In genomic region chr4:82823062-82823461, GRCh38 we compare ENCODE assay signal across 24 cellular contexts. TPM values are rescaled to one million over a fixed set of nuclear protein-coding genes. Genes with fewer than 3 reads are reported as not detected.
DNase-seq lines count a peak whose midpoint lies in the region; ATAC-seq and TF ChIP-seq lines count a peak whose summit lies in the region.
"Had no signal": no experiment of that assay in that cellular context is flagged by ENCODE, and none has a peak within 500 bp of the region (broad histone marks: within the 10 kb centered on the region; RNA-seq: fewer than 3 reads in every experiment).

No MANE protein-coding gene starts in this region.

- H2AK9ac ChIP-seq in IMR-90 (replicated peaks; ENCODE audit: low read depth, low read length, poor library complexity): no peak overlapping the region

- POLR2A ChIA-PET in IMR-90 (lab: Charles Lee; ENCODE audit: unreplicated experiment): no interaction called here

- H3K79me2 ChIP-seq in Karpas-422 (ENCODE audit: low read length): no peaks in the 10 kb centered on the region

- H3K27ac ChIP-seq in IMR-90 (ENCODE audit: insufficient read depth, low read length) (no peak overlapping the region), Karpas-422 (ENCODE audit: low read length) (no peak overlapping the region)
- H3K27ac ChIP-seq: ascending aorta, gastroesophageal sphincter, left ventricle myocardium inferior, uterus, VCaP had no signal

- dilution Hi-C loops in IMR-90 (cut with HindIII; ENCODE audit: low sequenced_read_pairs, unreplicated experiment): no loop called here

- H3K36me3 ChIP-seq in IMR-90 (ENCODE audit: control insufficient read depth, insufficient read depth, low read length) (peaks cover 71% of the 10 kb centered on the region), Karpas-422 (ENCODE audit: insufficient read depth, low read length) (no peaks in the 10 kb centered on the region; the same call in 1 of the 2 replicates)
- H3K36me3 ChIP-seq: uterus had no signal

- no peak for TF ChIP-seq RAD21 in IMR-90 (IDR thresholded peaks at IDR 0.05; ENCODE audit: low read length)

- no peak overlapping the region for H4K8ac ChIP-seq in IMR-90 (ENCODE audit: low read depth in 2 of 2, low read length in 2 of 2)

- no peak overlapping the region for H4K5ac ChIP-seq in IMR-90 (ENCODE audit: low read depth, low read length)

- no peak overlapping the region for H3K23ac ChIP-seq in IMR-90 (ENCODE audit: low read depth, low read length)

- intact Hi-C loops in IMR-90 (cut with micrococcal nuclease): no loop called here

- H4K20me1 ChIP-seq in IMR-90 (ENCODE audit: insufficient read depth, low read length) (peaks cover 9% of the 10 kb centered on the region; the same call in 1 of the 2 replicates), Karpas-422 (ENCODE audit: insufficient read depth, low read depth, low read length) (no peaks in the 10 kb centered on the region)

- H3K9ac ChIP-seq in IMR-90 (ENCODE audit: low read depth, low read length) (no peak overlapping the region), Karpas-422 (ENCODE audit: low read length) (no peak overlapping the region)

- peak; percentile 76 for ATAC-seq in IMR-90 (ENCODE audit: low read depth)
- no peak for ATAC-seq in HG03378 (IDR thresholded peaks at IDR 0.05; ENCODE audit: unreplicated experiment)
- no peak for ATAC-seq in GM19035 (IDR thresholded peaks at IDR 0.05; ENCODE audit: unreplicated experiment)
- ATAC-seq: gastroesophageal sphincter; naive thymus-derived CD4-positive, alpha-beta T cell; stimulated activated naive B cell treated with anti-CD40 and anti-IgM and Interleukin-4, amounts not matched to agents 10 μg/mL and 1 μg/mL and 100 μg/mL, for 72 hours had no signal

- TF ChIP-seq CTCF in IMR-90 (conservative IDR thresholded peaks at IDR 0.05; ENCODE audit: low read depth, low read length): no peak
- TF ChIP-seq CTCF in astrocyte of the spinal cord (IDR thresholded peaks at IDR 0.05; ENCODE audit: low read depth, low read length): no peak

- TF ChIP-seq POLR2A in IMR-90 (IDR thresholded peaks at IDR 0.05; ENCODE audit: low read depth, low read length): no peak

- no peak overlapping the region for H3K4ac ChIP-seq in IMR-90 (ENCODE audit: low read depth, low read length)

- in situ Hi-C loops in IMR-90 (cut with MboI; ENCODE audit: low sequenced_read_pairs): loop anchor here (10.0 kb wide), 1 partner anchor 358 kb away; no protein-coding TSS in a partner anchor
- in situ Hi-C loops in astrocyte of the spinal cord (cut with HindIII; ENCODE audit: low sequenced_read_pairs): no loop called here

- H2AFZ ChIP-seq in IMR-90 (replicated peaks; ENCODE audit: low read length, poor library complexity) (no peak overlapping the region), Karpas-422 (ENCODE audit: low read length) (no peak overlapping the region)

- CTCF ChIA-PET in IMR-90 (lab: Yijun Ruan, JAX): no interaction called here

- H3K79me1 ChIP-seq in IMR-90 (ENCODE audit: low read depth in 1 of 2, low read length in 2 of 2): peaks cover 20 to 39% of the 10 kb centered on the region in 2 experiments

- no peak overlapping the region for H2BK120ac ChIP-seq in IMR-90 (ENCODE audit: low read depth, low read length)

- H2BK5ac ChIP-seq in IMR-90 (ENCODE audit: low read depth, low read length, poor library complexity, severe bottlenecking): peak overlapping the region; percentile 63

- no peak overlapping the region for H4K91ac ChIP-seq in IMR-90 (ENCODE audit: insufficient read depth, low read depth, low read length)

- H3K27me3 ChIP-seq in IMR-90 (ENCODE audit: control insufficient read depth, insufficient read depth, low read length) (no peaks in the 10 kb centered on the region), Karpas-422 (ENCODE audit: low read length) (no peaks in the 10 kb centered on the region)
- H3K27me3 ChIP-seq: ascending aorta, gastroesophageal sphincter, uterus had no signal

- no peaks in the 10 kb centered on the region for H3K9me2 ChIP-seq in Karpas-422 (replicated peaks; ENCODE audit: insufficient read depth, low read length)

- peaks cover 7% of the 10 kb centered on the region for H3K4me1 ChIP-seq in IMR-90 (ENCODE audit: control insufficient read depth, insufficient read depth, low read length)
- no peaks in the 10 kb centered on the region for H3K4me1 ChIP-seq in Karpas-422 (ENCODE audit: low read length)
- H3K4me1 ChIP-seq: ascending aorta, gastroesophageal sphincter, left ventricle myocardium inferior, uterus had no signal

- no peak overlapping the region for H2BK15ac ChIP-seq in IMR-90 (ENCODE audit: low read depth, low read length)

- DNase-seq in EH (ENCODE audit: low read depth): peak; percentile 86
- peak; percentile 84 for DNase-seq in IMR-90
- peak; percentile 23 for DNase-seq in astrocyte of the spinal cord (ENCODE audit: low read depth, low spot score)
- peak; percentile 84 for DNase-seq in iris pigment epithelial cell (ENCODE audit: low read depth)
- DNase-seq in Karpas-422: no peak
- DNase-seq: activated CD4-positive, alpha-beta T cell treated with anti-CD3 and anti-CD28 coated beads, Interleukin-2, amount 10 ng/mL, durations not matched to agents 24 days and 14 days; activated naive CD4-positive, alpha-beta T cell treated with anti-CD3 and anti-CD28 coated beads, Interleukin-2, amount 10 ng/mL, durations not matched to agents 7 days and 5 days; CD4-positive, alpha-beta memory T cell; cerebellar nuclear complex; hippocampal formation; left ventricle myocardium inferior; naive thymus-derived CD4-positive, alpha-beta T cell; NCI-H1092 treated with DMSO at 0.1 percent for 48 hours; NCI-H187 treated with DMSO at 0.1 percent for 48 hours; NCI-H2227 treated with DMSO at 0.1 percent for 48 hours; RPMI8226; stimulated activated CD4-positive, alpha-beta T cell treated with anti-CD3 and anti-CD28 coated beads, Interleukin-4, amount 100 ng/mL, for 1 hour; stimulated activated naive B cell treated with anti-CD40 and anti-IgM and Interleukin-4, amounts not matched to agents 10 μg/mL and 1 μg/mL and 100 μg/mL, for 72 hours; uterus had no signal

- no peak overlapping the region for H3K56ac ChIP-seq in IMR-90 (ENCODE audit: extremely low read depth, insufficient read depth, low read length)

- H3K4me3 ChIP-seq in IMR-90 (ENCODE audit: insufficient read depth, low read depth, low read length) (no peak overlapping the region), astrocyte of the spinal cord (ENCODE audit: low read depth, low read length) (no peak overlapping the region), Karpas-422 (ENCODE audit: low read length) (no peak overlapping the region)
- H3K4me3 ChIP-seq: ascending aorta, gastroesophageal sphincter, left ventricle myocardium inferior, uterus had no signal

- no peak overlapping the region for H3K14ac ChIP-seq in IMR-90 (replicated peaks; ENCODE audit: low read depth, low read length)

- BruUV-seq in IMR-90 (replicated peaks; lab: Mats Ljungman, UMichigan): no TSS peak

- no peak overlapping the region; the same call in 1 of the 2 replicates for H3K4me2 ChIP-seq in IMR-90 (ENCODE audit: low read depth, low read length)
- no peak overlapping the region for H3K4me2 ChIP-seq in Karpas-422 (ENCODE audit: low read depth, low read length, poor library complexity, severe bottlenecking)

- H3K9me3 ChIP-seq in IMR-90 (ENCODE audit: control insufficient read depth, insufficient read depth, low read length) (no peaks in the 10 kb centered on the region), Karpas-422 (ENCODE audit: low read length) (no peaks in the 10 kb centered on the region)
- H3K9me3 ChIP-seq: ascending aorta, gastroesophageal sphincter, left ventricle myocardium inferior, uterus had no signal

- H2AK5ac ChIP-seq in IMR-90 (ENCODE audit: low read depth, low read length): no peak overlapping the region

- no peak overlapping the region for H2BK20ac ChIP-seq in IMR-90 (ENCODE audit: low read depth, low read length)

- H3K9me1 ChIP-seq in IMR-90 (ENCODE audit: insufficient read depth, low read length): no peaks in the 10 kb centered on the region

- H3K18ac ChIP-seq in IMR-90 (ENCODE audit: low read depth, low read length): no peak overlapping the region

- no CpG with 5 or more reads among the region's 5 CpGs for WGBS in IMR-90 (ENCODE audit: extremely low coverage in 2 of 2, insufficient read length in 1 of 2), 2 experiments

TF ChIP-seq in IMR-90, 13 proteins besides CTCF, POLR2A, EP300 and RAD21:
- TF ChIP-seq CEBPB (IDR thresholded peaks at IDR 0.05; ENCODE audit: low read depth, low read length) (peak; percentile 36), SMC3 (IDR thresholded peaks at IDR 0.05; ENCODE audit: low read depth, low read length) (no peak)

RNA-seq across cellular contexts. Expression of gene SCD5, which starts 24.5 kb away (rescaled TPM):
- 12.4 and 17.2 TPM in 2 replicates for total RNA-seq in IMR-90 (2012; rRNA removed)
- polyA plus RNA-seq in IMR-90 (2012; rRNA removed): 13.5 and 13.9 TPM in 2 replicates
- 12.1 and 13.8 TPM in 2 replicates for polyA plus RNA-seq in IMR-90 (2012; cell fraction: cytosol; rRNA removed)
- 3.8 and 4.5 TPM in 2 replicates for polyA plus RNA-seq in IMR-90 (2012; cell fraction: nucleus; rRNA removed; ENCODE audit: low replicate concordance)
- total RNA-seq in Karpas-422 (2014; rRNA removed; shearing (Covaris generic); ENCODE audit: low replicate concordance): 14.0 and 14.9 TPM in 2 replicates
- total RNA-seq: CD4-positive, alpha-beta memory T cell had no signal
- polyA plus RNA-seq: naive thymus-derived CD4-positive, alpha-beta T cell had no signal
